9 cellular contexts compared by ENCODE assay signal in the genomic region with DNA sequence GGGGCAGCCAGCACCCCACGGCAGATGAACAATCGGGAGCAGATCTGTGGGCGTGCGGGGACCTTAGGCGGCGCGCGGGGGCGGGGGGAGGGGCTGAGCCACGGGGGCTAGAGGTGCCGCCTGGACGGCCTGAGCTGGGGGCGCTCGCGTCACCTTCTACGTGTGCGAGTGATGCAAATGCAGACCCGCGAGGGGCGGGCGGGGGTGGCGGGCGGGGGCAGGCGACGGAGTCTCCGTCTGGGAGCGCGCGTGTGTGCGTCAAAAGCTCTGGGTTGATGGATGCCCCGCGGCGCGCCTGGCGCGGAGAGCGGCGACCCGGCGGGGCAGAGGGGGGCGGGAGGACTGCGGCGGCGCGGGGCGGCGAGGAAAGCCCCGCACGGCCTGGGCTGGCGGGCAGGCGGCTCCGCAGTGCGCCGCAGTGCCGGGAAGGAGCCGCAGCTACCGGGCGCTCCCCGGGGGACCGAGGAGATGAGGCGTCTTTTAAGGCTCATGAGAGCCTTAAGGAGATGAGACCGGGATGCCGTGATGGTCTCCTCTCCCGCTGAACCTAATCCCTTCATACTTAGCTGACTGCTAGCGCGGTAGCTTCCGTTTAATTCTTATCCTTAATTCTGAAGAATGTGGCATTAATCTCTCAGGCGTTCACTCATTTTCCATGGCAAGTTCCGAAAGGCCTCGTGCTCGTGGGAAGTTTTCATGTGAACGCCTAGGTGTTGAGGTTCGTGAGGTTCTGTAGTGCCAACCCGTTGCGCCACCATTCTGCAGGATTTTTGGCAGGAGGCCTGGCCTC. TPM values are rescaled to one million over a fixed set of nuclear protein-coding genes. Genes with fewer than 3 reads are reported as not detected.
DNase-seq lines count a peak whose midpoint lies in the region; ATAC-seq and TF ChIP-seq lines count a peak whose summit lies in the region.
"Had no signal": no experiment of that assay in that cellular context is flagged by ENCODE, and none has a peak within 500 bp of the region (broad histone marks: within the 10 kb centered on the region; RNA-seq: fewer than 3 reads in every experiment).

No MANE protein-coding gene starts in this region.

- intact Hi-C loops in activated CD4-positive, alpha-beta T cell treated with anti-CD3 and anti-CD28 coated beads for 36 hours (cut with DNase I, micrococcal nuclease) = loop anchor here (5.0 to 10.0 kb wide), 2 partner anchors 460 to 1032 kb away; partner anchors contain the start of gene GCNT4 (in 1 of the 2)
- intact Hi-C loops in activated B cell treated with CpG ODN at 0.5 μM for 24 hours (cut with micrococcal nuclease) = loop anchor here (10.0 kb wide), 1 partner anchor 350 kb away; no protein-coding TSS in a partner anchor

- ATAC-seq in activated CD4-positive, alpha-beta T cell treated with anti-CD3 and anti-CD28 coated beads for 36 hours = no peak
- ATAC-seq in activated B cell treated with CpG ODN at 0.5 μM for 24 hours (ENCODE audit: low read depth) (no peak), GM19395 (IDR thresholded peaks at IDR 0.05; ENCODE audit: unreplicated experiment) (no peak), HG03432 (IDR thresholded peaks at IDR 0.05; ENCODE audit: unreplicated experiment) (no peak)
- ATAC-seq in stimulated activated naive B cell treated with anti-CD40 and anti-IgM and Interleukin-4, amounts not matched to agents 10 μg/mL and 1 μg/mL and 100 μg/mL, for 72 hours (replicated peaks) = no peak

- H3K27me3 Mint-ChIP-seq in activated CD4-positive, alpha-beta T cell treated with anti-CD3 and anti-CD28 coated beads for 36 hours = peaks cover 63% of the 10 kb centered on the region
- H3K27me3 Mint-ChIP-seq in activated B cell treated with CpG ODN at 0.5 μM for 24 hours = peaks cover 44% of the 10 kb centered on the region
- peaks cover 57 to 74% of the 10 kb centered on the region in 2 donors for H3K27me3 Mint-ChIP-seq in stimulated activated naive B cell treated with anti-CD40 and anti-IgM and Interleukin-4, amounts not matched to agents 10 μg/mL and 1 μg/mL and 100 μg/mL, for 72 hours

- DNase-seq in activated CD4-positive, alpha-beta T cell treated with anti-CD3 and anti-CD28 coated beads for 36 hours = peak; percentile 41
- no peak for DNase-seq in activated CD4-positive, alpha-beta T cell treated with anti-CD3 and anti-CD28 coated beads for 1 hour
- DNase-seq in activated B cell treated with CpG ODN at 0.5 μM for 24 hours (no peak), fibroblast of pulmonary artery (ENCODE audit: low read depth) (peak; percentile 16)
- DNase-seq in stimulated activated naive B cell treated with anti-CD40 and anti-IgM and Interleukin-4, amounts not matched to agents 10 μg/mL and 1 μg/mL and 100 μg/mL, for 72 hours = no peak
- DNase-seq in central memory CD4-positive, alpha-beta T cell = no peak
- DNase-seq: NK-92 treated with Interleukin-12 subunit alpha and Interleukin-12 subunit beta, amount 100 ng/mL, for 24 hours had no signal

- TF ChIP-seq CTCF in activated B cell treated with CpG ODN at 0.5 μM for 24 hours (IDR thresholded peaks at IDR 0.05) (no peak), fibroblast of pulmonary artery (IDR thresholded peaks at IDR 0.05; ENCODE audit: low read length, missing control alignments) (no peak)

- POLR2A ChIA-PET in activated CD4-positive, alpha-beta T cell treated with anti-CD3 and anti-CD28 coated beads for 36 hours (lab: Charles Lee) = interaction anchor here (0.6 kb wide), 1 partner anchor 767 kb away, joined by 8 read pairs; no protein-coding TSS in a partner anchor
- POLR2A ChIA-PET in activated B cell treated with CpG ODN at 0.5 μM for 24 hours (lab: Charles Lee) = no interaction called here

- H3K4me1 Mint-ChIP-seq in activated CD4-positive, alpha-beta T cell treated with anti-CD3 and anti-CD28 coated beads for 36 hours = peaks cover 31% of the 10 kb centered on the region
- peaks cover 19% of the 10 kb centered on the region for H3K4me1 Mint-ChIP-seq in activated B cell treated with CpG ODN at 0.5 μM for 24 hours
- peaks cover 23 to 29% of the 10 kb centered on the region in 2 donors for H3K4me1 Mint-ChIP-seq in stimulated activated naive B cell treated with anti-CD40 and anti-IgM and Interleukin-4, amounts not matched to agents 10 μg/mL and 1 μg/mL and 100 μg/mL, for 72 hours

- no peak overlapping the region for H3K27ac Mint-ChIP-seq in activated CD4-positive, alpha-beta T cell treated with anti-CD3 and anti-CD28 coated beads for 36 hours
- H3K27ac Mint-ChIP-seq in activated B cell treated with CpG ODN at 0.5 μM for 24 hours = no peak overlapping the region
- peak overlapping the region; percentile 34 for H3K27ac Mint-ChIP-seq in stimulated activated naive B cell treated with anti-CD40 and anti-IgM and Interleukin-4, amounts not matched to agents 10 μg/mL and 1 μg/mL and 100 μg/mL, for 72 hours

- no peaks in the 10 kb centered on the region for H3K9me3 Mint-ChIP-seq in activated CD4-positive, alpha-beta T cell treated with anti-CD3 and anti-CD28 coated beads for 36 hours (ENCODE audit: low read depth)
- peaks cover 2% of the 10 kb centered on the region for H3K9me3 Mint-ChIP-seq in activated B cell treated with CpG ODN at 0.5 μM for 24 hours
- peaks cover 0 to 2% of the 10 kb centered on the region in 2 donors for H3K9me3 Mint-ChIP-seq in stimulated activated naive B cell treated with anti-CD40 and anti-IgM and Interleukin-4, amounts not matched to agents 10 μg/mL and 1 μg/mL and 100 μg/mL, for 72 hours

- peak overlapping the region; percentile 65 for H3K4me3 Mint-ChIP-seq in activated CD4-positive, alpha-beta T cell treated with anti-CD3 and anti-CD28 coated beads for 36 hours
- peak overlapping the region; percentile 72 for H3K4me3 Mint-ChIP-seq in activated B cell treated with CpG ODN at 0.5 μM for 24 hours
- peak overlapping the region; percentile 78 to 82 for H3K4me3 Mint-ChIP-seq in stimulated activated naive B cell treated with anti-CD40 and anti-IgM and Interleukin-4, amounts not matched to agents 10 μg/mL and 1 μg/mL and 100 μg/mL, for 72 hours

- H3K4me3 ChIP-seq in fibroblast of pulmonary artery (replicated peaks; ENCODE audit: low read depth, low read length) = no peak overlapping the region

- CTCF ChIA-PET in activated CD4-positive, alpha-beta T cell treated with anti-CD3 and anti-CD28 coated beads for 36 hours (lab: Charles Lee) = interaction anchor here (1.4 to 1.6 kb wide), 2 partner anchors 10 to 90 kb away, joined by 3 to 4 read pairs; no protein-coding TSS in a partner anchor
- CTCF ChIA-PET in activated B cell treated with CpG ODN at 0.5 μM for 24 hours (lab: Charles Lee) = no interaction called here

- H3K36me3 Mint-ChIP-seq in activated CD4-positive, alpha-beta T cell treated with anti-CD3 and anti-CD28 coated beads for 36 hours (ENCODE audit: low read depth) = no peaks in the 10 kb centered on the region
- H3K36me3 Mint-ChIP-seq in activated B cell treated with CpG ODN at 0.5 μM for 24 hours (ENCODE audit: low read depth) = no peaks in the 10 kb centered on the region
- H3K36me3 Mint-ChIP-seq in stimulated activated naive B cell treated with anti-CD40 and anti-IgM and Interleukin-4, amounts not matched to agents 10 μg/mL and 1 μg/mL and 100 μg/mL, for 72 hours = peaks cover 0 to 1% of the 10 kb centered on the region in 2 donors

RNA-seq across cellular contexts. Expression of gene SV2C, which starts 1.5 kb away (rescaled TPM):
- under 1 TPM in 1 of 2 experiments, not detected in 1; 0.02 TPM for total RNA-seq in activated CD4-positive, alpha-beta T cell treated with anti-CD3 and anti-CD28 coated beads for 36 hours
- not detected in 2 replicates for total RNA-seq in activated B cell treated with CpG ODN at 0.5 μM for 24 hours

Comparison
In these comparisons a context has a peak if more than half of its experiments do, and no peak if none do; other contexts are left out.
1. DNase-seq: peak in activated CD4-positive, alpha-beta T cell treated with anti-CD3 and anti-CD28 coated beads for 36 hours (single experiment) and fibroblast of pulmonary artery (single experiment); none in activated CD4-positive, alpha-beta T cell treated with anti-CD3 and anti-CD28 coated beads for 1 hour (single experiment), activated B cell treated with CpG ODN at 0.5 μM for 24 hours (single experiment), stimulated activated naive B cell treated with anti-CD40 and anti-IgM and Interleukin-4, amounts not matched to agents 10 μg/mL and 1 μg/mL and 100 μg/mL, for 72 hours (single experiment) and central memory CD4-positive, alpha-beta T cell (single experiment).
2. Peak in every context shown above with its lines, with median percentiles within 50 percentile points of each other: H3K4me3 Mint-ChIP-seq.